Comparison of ENCODE assay signal across 2 cellular contexts in the genomic region with DNA sequence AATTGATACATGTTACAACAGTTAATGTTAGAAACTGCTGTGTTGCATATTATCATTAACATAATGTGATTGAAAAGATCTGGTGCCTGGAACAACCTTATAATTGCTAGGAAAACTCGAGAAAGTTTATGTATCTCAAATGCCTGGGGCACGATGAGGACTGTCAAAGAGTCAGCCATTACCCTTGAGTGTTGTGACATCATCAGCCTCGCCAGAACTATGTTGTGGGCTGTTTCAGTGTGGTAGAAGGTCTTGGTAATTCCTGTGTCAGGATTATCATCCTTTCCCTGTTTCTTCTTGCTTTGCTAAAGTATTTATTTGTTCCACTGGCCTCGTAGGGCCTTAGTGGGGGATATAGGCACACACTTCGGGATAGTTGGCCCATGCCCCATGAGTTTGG.
TF ChIP-seq lines count a peak whose summit lies in the region.

No MANE protein-coding gene starts in this region.

TF ChIP-seq in GM23338, 12 proteins besides CTCF, POLR2A, EP300 and RAD21:
- TF ChIP-seq POLR2AphosphoS5 (IDR thresholded peaks at IDR 0.05; ENCODE audit: low read depth) (peak; percentile 41; the same call in 1 of the 2 replicates), STAT1 (IDR thresholded peaks at IDR 0.05; ENCODE audit: unreplicated experiment) (no peak), CREB1 (CRISPR knock-in tag; IDR thresholded peaks at IDR 0.05; ENCODE audit: low read depth) (no peak)

TF ChIP-seq in K562, 482 proteins besides CTCF, POLR2A, EP300 and RAD21 (continued from another document):
- TF ChIP-seq C11orf30 (IDR thresholded peaks at IDR 0.05; ENCODE audit: low read depth), result peak; percentile 36
- TF ChIP-seq, protein P1, sequence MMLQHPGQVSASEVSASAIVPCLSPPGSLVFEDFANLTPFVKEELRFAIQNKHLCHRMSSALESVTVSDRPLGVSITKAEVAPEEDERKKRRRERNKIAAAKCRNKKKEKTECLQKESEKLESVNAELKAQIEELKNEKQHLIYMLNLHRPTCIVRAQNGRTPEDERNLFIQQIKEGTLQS (IDR thresholded peaks at IDR 0.05), result 0 out of 2 replicates have a peak, but pooled peaks have one; percentile 11
- TF ChIP-seq, protein P1 (CRISPR knock-in tag; conservative IDR thresholded peaks at IDR 0.05), result no peak
- TF ChIP-seq, protein P2, sequence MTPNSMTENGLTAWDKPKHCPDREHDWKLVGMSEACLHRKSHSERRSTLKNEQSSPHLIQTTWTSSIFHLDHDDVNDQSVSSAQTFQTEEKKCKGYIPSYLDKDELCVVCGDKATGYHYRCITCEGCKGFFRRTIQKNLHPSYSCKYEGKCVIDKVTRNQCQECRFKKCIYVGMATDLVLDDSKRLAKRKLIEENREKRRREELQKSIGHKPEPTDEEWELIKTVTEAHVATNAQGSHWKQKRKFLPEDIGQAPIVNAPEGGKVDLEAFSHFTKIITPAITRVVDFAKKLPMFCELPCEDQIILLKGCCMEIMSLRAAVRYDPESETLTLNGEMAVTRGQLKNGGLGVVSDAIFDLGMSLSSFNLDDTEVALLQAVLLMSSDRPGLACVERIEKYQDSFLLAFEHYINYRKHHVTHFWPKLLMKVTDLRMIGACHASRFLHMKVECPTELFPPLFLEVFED (CRISPR knock-in tag; conservative IDR thresholded peaks at IDR 0.05), result no peak
